In genomic region chr10:70993051-70993450, GRCh38 we compare ENCODE assay signal across 30 cellular contexts.
"Had no signal": no experiment of that assay in that cellular context is flagged by ENCODE, and none has a peak within 500 bp of the region (broad histone marks: within the 10 kb centered on the region; RNA-seq: fewer than 3 reads in every experiment).

No MANE protein-coding gene starts in this region.

- H3K27me3 ChIP-seq: ascending aorta, cardiac muscle cell, gastrocnemius medialis, left lung, testis had no signal

- H3K36me3 ChIP-seq: ascending aorta, cardiac muscle cell, gastrocnemius medialis, left lung, lower lobe of right lung, transverse colon, WERI-Rb-1 had no signal

- DNase-seq: activated CD4-positive, alpha-beta T cell treated with anti-CD3 and anti-CD28 coated beads for 48 hours; activated CD4-positive, alpha-beta T cell treated with anti-CD3 and anti-CD28 coated beads, Interleukin-2, amount 50 U/mL, for 48 hours; activated CD8-positive, alpha-beta memory T cell treated with anti-CD3 and anti-CD28 coated beads for 24 hours; activated gamma-delta T cell; activated naive CD4-positive, alpha-beta T cell treated with anti-CD3 and anti-CD28 coated beads, Interleukin-2, amount 10 ng/mL, durations not matched to agents 7 days and 5 days; cerebellar nuclear complex; dorsolateral prefrontal cortex; effector memory CD4-positive, alpha-beta T cell; erythroblast; gastrocnemius medialis; glutamatergic neuron; left lung; lower lobe of right lung; mesenchymal stem cell; retina; small intestine; stimulated activated CD4-positive, alpha-beta T cell treated with anti-CD3 and anti-CD28 coated beads, Interleukin-1b, Interleukin-23, amount 100 ng/mL, for 48 hours; stimulated activated naive CD4-positive, alpha-beta T cell treated with Interleukin-2 at 50 U/mL for 16 hours; T-helper 9 cell; testis; transverse colon; WERI-Rb-1 had no signal

- H3K36me3 Mint-ChIP-seq: activated naive CD4-positive, alpha-beta T cell treated with anti-CD3 and anti-CD28 coated beads, Interleukin-2, amount 10 ng/mL, durations not matched to agents 7 days and 5 days; activated naive CD8-positive, alpha-beta T cell treated with anti-CD3 and anti-CD28 coated beads, Interleukin-2, amount 10 ng/mL, durations not matched to agents 7 days and 5 days; brain had no signal

- H3K4me3 Mint-ChIP-seq: activated naive CD4-positive, alpha-beta T cell treated with anti-CD3 and anti-CD28 coated beads, Interleukin-2, amount 10 ng/mL, durations not matched to agents 7 days and 5 days; activated naive CD8-positive, alpha-beta T cell treated with anti-CD3 and anti-CD28 coated beads, Interleukin-2, amount 10 ng/mL, durations not matched to agents 7 days and 5 days; brain; nephron; T-helper 1 cell treated with Interleukin-12 subunit alpha and Interleukin-12 subunit beta and Interleukin-4 antibody, amounts not matched to agents 30 μg/mL and 1 μg/mL, for 36 hours had no signal

- H3K9me3 ChIP-seq: ascending aorta, gastrocnemius medialis, left lung, lower lobe of right lung, testis, transverse colon had no signal

- H3K4me3 ChIP-seq: ascending aorta, cardiac muscle cell, coronary artery, dorsolateral prefrontal cortex, gastrocnemius medialis, left lung, lower lobe of right lung, testis, transverse colon had no signal

- H3K27ac Mint-ChIP-seq: activated naive CD4-positive, alpha-beta T cell treated with anti-CD3 and anti-CD28 coated beads, Interleukin-2, amount 10 ng/mL, durations not matched to agents 7 days and 5 days; activated naive CD8-positive, alpha-beta T cell treated with anti-CD3 and anti-CD28 coated beads, Interleukin-2, amount 10 ng/mL, durations not matched to agents 7 days and 5 days; brain; progenitor cell of endocrine pancreas; T-helper 1 cell treated with Interleukin-12 subunit alpha and Interleukin-12 subunit beta and Interleukin-4 antibody, amounts not matched to agents 30 μg/mL and 1 μg/mL, for 36 hours had no signal

- H3K4me1 Mint-ChIP-seq: activated naive CD4-positive, alpha-beta T cell treated with anti-CD3 and anti-CD28 coated beads, Interleukin-2, amount 10 ng/mL, durations not matched to agents 7 days and 5 days; activated naive CD8-positive, alpha-beta T cell treated with anti-CD3 and anti-CD28 coated beads, Interleukin-2, amount 10 ng/mL, durations not matched to agents 7 days and 5 days; nephron had no signal

- H3K27ac ChIP-seq: ascending aorta, cardiac muscle cell, coronary artery, dorsolateral prefrontal cortex, gastrocnemius medialis, left lung, lower lobe of right lung, testis, transverse colon, WERI-Rb-1 had no signal

- H3K9me3 Mint-ChIP-seq: activated naive CD4-positive, alpha-beta T cell treated with anti-CD3 and anti-CD28 coated beads, Interleukin-2, amount 10 ng/mL, durations not matched to agents 7 days and 5 days; activated naive CD8-positive, alpha-beta T cell treated with anti-CD3 and anti-CD28 coated beads, Interleukin-2, amount 10 ng/mL, durations not matched to agents 7 days and 5 days; nephron; T-helper 1 cell treated with Interleukin-12 subunit alpha and Interleukin-12 subunit beta and Interleukin-4 antibody, amounts not matched to agents 30 μg/mL and 1 μg/mL, for 36 hours had no signal

- H3K4me1 ChIP-seq: ascending aorta, gastrocnemius medialis, left lung, lower lobe of right lung, testis, transverse colon had no signal
